ENCODE assay signal across 8 cellular contexts in the genomic region with DNA sequence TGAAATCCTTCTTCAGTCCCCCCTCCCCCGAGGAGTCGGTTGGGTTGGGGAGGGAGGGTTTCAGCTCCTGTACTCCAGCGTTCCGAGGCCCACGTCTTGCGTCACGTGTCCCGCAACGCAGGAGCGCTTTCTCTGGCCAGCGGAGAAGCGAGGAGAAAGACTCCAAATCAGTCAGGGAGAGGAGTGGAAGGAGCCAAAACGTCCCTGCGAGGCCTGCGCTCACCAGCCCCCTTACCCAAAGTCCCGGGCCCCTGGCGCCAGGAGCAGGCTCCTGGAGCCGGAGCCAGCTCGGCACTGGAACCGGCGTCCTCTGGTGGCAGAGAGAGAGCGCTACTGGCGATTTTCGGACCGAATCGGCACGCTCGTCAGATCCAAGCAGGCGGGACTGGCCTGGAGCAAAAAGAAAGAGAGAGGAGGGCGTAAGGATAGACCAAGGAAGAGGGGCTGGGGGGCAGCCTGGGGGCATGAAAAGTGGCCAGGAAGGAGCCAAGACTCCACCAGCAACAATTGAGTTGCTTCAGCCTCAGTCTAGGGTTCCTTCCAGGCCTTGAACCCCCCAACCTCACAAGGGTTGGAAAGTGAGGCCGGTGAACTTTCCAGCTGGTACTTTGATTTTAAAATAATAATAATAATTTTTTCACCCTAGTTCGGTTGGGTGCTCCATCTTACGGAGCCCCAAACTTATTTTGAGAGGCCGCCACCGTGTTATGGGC. TPM values are rescaled to one million over a fixed set of nuclear protein-coding genes. Genes with fewer than 3 reads are reported as not detected.
DNase-seq lines count a peak whose midpoint lies in the region; ATAC-seq and TF ChIP-seq lines count a peak whose summit lies in the region.

A gene (plus strand): TSS at position 158 of the 713 bp plus-strand sequence.

- CTCF ChIA-PET in MCF 10A (lab: Yijun Ruan, JAX): interaction anchor here (0.5 to 3.2 kb wide), 23 partner anchors 9 to 1211 kb away, joined by 3 to 21 read pairs (median 3); a partner anchor contains a TSS

- H3K27ac ChIP-seq in iPS-18a (ENCODE audit: low read length) (no peak within 1 kb of the TSS), gastrocnemius medialis (peak within 1 kb of the TSS in 2 of 4 donors; percentile 51 to 60)

- no peaks in the 10 kb centered on the region for H3K9me3 Mint-ChIP-seq in T-helper 1 cell treated with Interleukin-12 subunit alpha and Interleukin-12 subunit beta and Interleukin-4 antibody, amounts not matched to agents 30 μg/mL and 1 μg/mL, for 36 hours
- H3K9me3 Mint-ChIP-seq in MCF 10A (ENCODE audit: unreplicated experiment): no peaks in the 10 kb centered on the region

- peaks cover 76% of the 10 kb centered on the region for H3K27me3 Mint-ChIP-seq in T-helper 1 cell treated with Interleukin-12 subunit alpha and Interleukin-12 subunit beta and Interleukin-4 antibody, amounts not matched to agents 30 μg/mL and 1 μg/mL, for 36 hours (ENCODE audit: low read depth)
- H3K27me3 Mint-ChIP-seq in MCF 10A (ENCODE audit: insufficient read depth, unreplicated experiment): peaks cover 45% of the 10 kb centered on the region

- peak within 1 kb of the TSS; percentile 91 for H3K4me3 Mint-ChIP-seq in T-helper 1 cell treated with Interleukin-12 subunit alpha and Interleukin-12 subunit beta and Interleukin-4 antibody, amounts not matched to agents 30 μg/mL and 1 μg/mL, for 36 hours
- H3K4me3 Mint-ChIP-seq in MCF 10A (ENCODE audit: unreplicated experiment): peak within 1 kb of the TSS; percentile 88

- H3K36me3 ChIP-seq in iPS-18a (ENCODE audit: control insufficient read depth, low read depth, low read length): no peaks in the 10 kb centered on the region
- no peaks in the 10 kb centered on the region for H3K36me3 ChIP-seq in gastrocnemius medialis

- POLR2A ChIA-PET in MCF 10A (lab: Yijun Ruan, JAX): interaction anchor here (0.5 to 1.3 kb wide), 4 partner anchors 55 to 370 kb away, joined by 3 to 5 read pairs (median 3); a partner anchor contains a TSS

- in situ Hi-C loops in gastrocnemius medialis (cut with MboI; ENCODE audit: low sequenced_read_pairs in 4 of 4): loop anchor here in 3 of 4 donors (25.0 kb wide), 3 partner anchors 560 to 615 kb away; a partner anchor contains a TSS

- H3K4me3 ChIP-seq in iPS-18a (ENCODE audit: low read length) (peak within 1 kb of the TSS; percentile 50), gastrocnemius medialis (peak within 1 kb of the TSS; percentile 53 to 64 (median 58))

- no peaks in the 10 kb centered on the region for H3K9me3 ChIP-seq in iPS-18a (ENCODE audit: control insufficient read depth, low read depth, low read length)
- H3K9me3 ChIP-seq in gastrocnemius medialis: no peaks in the 10 kb centered on the region

- ATAC-seq in gastrocnemius medialis: peak in 1 of 2 donors; percentile 71
- no peak for ATAC-seq in HG03039 (IDR thresholded peaks at IDR 0.05; ENCODE audit: unreplicated experiment)

- no peak within 1 kb of the TSS for H3K27ac Mint-ChIP-seq in T-helper 1 cell treated with Interleukin-12 subunit alpha and Interleukin-12 subunit beta and Interleukin-4 antibody, amounts not matched to agents 30 μg/mL and 1 μg/mL, for 36 hours
- H3K27ac Mint-ChIP-seq in MCF 10A (ENCODE audit: low read depth, unreplicated experiment): no peak within 1 kb of the TSS

- H3K27me3 ChIP-seq in iPS-18a (ENCODE audit: control insufficient read depth, insufficient read depth, low read length) (peaks cover 50% of the 10 kb centered on the region), gastrocnemius medialis (peaks cover 29 to 38% (median 36%) of the 10 kb centered on the region in 3 donors)

- intact Hi-C loops in MCF 10A (cut with micrococcal nuclease): loop anchor here (1.0 to 5.0 kb wide), 2 partner anchors 200 to 615 kb away; a partner anchor contains a TSS
- intact Hi-C loops in gastrocnemius medialis (cut with DNase I; ENCODE audit: low total_unique reads): loop anchor here (1.0 to 10.0 kb wide), 2 partner anchors 30 to 198 kb away; a partner anchor contains a TSS

- H3K4me1 ChIP-seq in iPS-18a (ENCODE audit: control insufficient read depth, low read depth, low read length) (peaks cover 3% of the 10 kb centered on the region), gastrocnemius medialis (no peaks in the 10 kb centered on the region)

- peak; percentile 34 for DNase-seq in NCI-H1694 treated with DMSO at 0.1 percent for 48 hours (lab: John Stamatoyannopoulos, UW)
- DNase-seq in NCI-H1694 (lab: John Stamatoyannopoulos, UW): no peak
- DNase-seq in MCF 10A (ENCODE audit: unreplicated experiment): peak; percentile 44
- peak in 1 of 2 donors; percentile 46 for DNase-seq in gastrocnemius medialis
- DNase-seq in NCI-H1092 treated with DMSO at 0.1 percent for 48 hours (lab: John Stamatoyannopoulos, UW): no peak

- TF ChIP-seq CTCF in MCF 10A (IDR thresholded peaks at IDR 0.05; ENCODE audit: unreplicated experiment) (peak; percentile 51), gastrocnemius medialis (IDR thresholded peaks at IDR 0.05 in 4 of 5, conservative IDR thresholded peaks at IDR 0.05 in 1 of 5) (peak; percentile 51 to 77 (median 61))

- BruUV-seq in MCF 10A (replicated peaks; lab: Mats Ljungman, UMichigan): no TSS peak

- TF ChIP-seq POLR2A in gastrocnemius medialis (IDR thresholded peaks at IDR 0.05): no peak

- no peak within 1 kb of the TSS for H3K9ac ChIP-seq in iPS-18a (ENCODE audit: low read length)

- H3K36me3 Mint-ChIP-seq in T-helper 1 cell treated with Interleukin-12 subunit alpha and Interleukin-12 subunit beta and Interleukin-4 antibody, amounts not matched to agents 30 μg/mL and 1 μg/mL, for 36 hours (ENCODE audit: low read depth): no peaks in the 10 kb centered on the region
- H3K36me3 Mint-ChIP-seq in MCF 10A (ENCODE audit: insufficient read depth, unreplicated experiment): no peaks in the 10 kb centered on the region

- H3K4me1 Mint-ChIP-seq in T-helper 1 cell treated with Interleukin-12 subunit alpha and Interleukin-12 subunit beta and Interleukin-4 antibody, amounts not matched to agents 30 μg/mL and 1 μg/mL, for 36 hours (ENCODE audit: low read depth): peaks cover 14% of the 10 kb centered on the region
- H3K4me1 Mint-ChIP-seq in MCF 10A (ENCODE audit: insufficient read depth, unreplicated experiment): peaks cover 21% of the 10 kb centered on the region

RNA-seq across cellular contexts. Expression of the gene that starts here (rescaled TPM):
- total RNA-seq in MCF 10A (2022) (629 and 715 TPM in 2 replicates), gastrocnemius medialis (100 to 1,000 TPM; 513 to 854 (median 781) TPM)

Comparison
In these comparisons a context has a peak if more than half of its experiments do, and no peak if none do; other contexts are left out.
1. DNase-seq: peak in NCI-H1694 treated with DMSO at 0.1 percent for 48 hours (single experiment) and MCF 10A (single experiment); none in NCI-H1694 (single experiment) and NCI-H1092 treated with DMSO at 0.1 percent for 48 hours (single experiment).